ENCODE assay signal across 1 cellular context in genomic region chr15:28128036-28128435, GRCh38.
A peak's percentile ranks its signal among the peaks of the same experiment; 100 is the strongest.
TF ChIP-seq lines count a peak whose summit lies in the region.

No MANE protein-coding gene starts in this region.

TF ChIP-seq in GM12878, 131 proteins besides CTCF, POLR2A, EP300 and RAD21 (continued from another document):
- TF ChIP-seq SPI1 (IDR thresholded peaks at IDR 0.05; ENCODE audit: borderline replicate concordance, insufficient read depth, low read depth, low read length) (peak; percentile 62; the same call in 1 of the 2 replicates), PKNOX1 (IDR thresholded peaks at IDR 0.05) (peak; percentile 30; the same call in 1 of the 2 replicates), ATF7 (IDR thresholded peaks at IDR 0.05; ENCODE audit: low read depth) (peak; percentile 42; the same call in 1 of the 2 replicates)
TF ChIP-seq in GM12878: peak in this region for 3.
